ENCODE assay signal across 13 cellular contexts in the genomic region with DNA sequence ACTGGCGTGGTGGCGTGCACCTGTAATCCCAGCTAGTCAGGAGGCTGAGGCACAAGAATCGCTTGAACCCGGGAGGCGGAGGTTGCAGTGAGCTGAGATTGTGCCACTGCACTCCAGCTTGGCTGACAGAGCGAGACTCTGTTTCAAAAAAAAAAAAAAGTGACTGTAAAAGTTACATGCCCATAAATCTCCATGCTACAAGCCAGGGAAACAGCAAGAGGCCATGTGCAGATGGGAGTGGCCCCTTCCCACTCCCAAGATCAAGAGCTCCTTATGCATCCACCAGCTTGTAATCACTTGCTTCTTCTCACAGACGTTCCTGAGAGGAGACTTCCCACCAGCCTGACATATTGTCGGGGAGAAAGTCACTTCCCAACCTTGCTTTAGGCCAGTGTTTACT. TPM values are rescaled to one million over a fixed set of nuclear protein-coding genes. Genes with fewer than 3 reads are reported as not detected.
DNase-seq lines count a peak whose midpoint lies in the region; TF ChIP-seq lines count a peak whose summit lies in the region.
"Had no signal": no experiment of that assay in that cellular context is flagged by ENCODE, and none has a peak within 500 bp of the region (broad histone marks: within the 10 kb centered on the region; RNA-seq: fewer than 3 reads in every experiment).

No MANE protein-coding gene starts in this region.

- no peak overlapping the region for H3K4me3 ChIP-seq in BLaER1 treated with 17β-estradiol and CSF1 and Interleukin-3, amounts not matched to agents 10 nM and 100 nM
- no peak overlapping the region for H3K4me3 ChIP-seq in HEK293 (ENCODE audit: low read depth, low read length)
- H3K4me3 ChIP-seq in SU-DHL-6 (ENCODE audit: insufficient read depth, low read length, poor library complexity, severe bottlenecking), result peak overlapping the region; percentile 5
- H3K4me3 ChIP-seq in HAP-1, result no peak overlapping the region

- 0 out of 2 replicates have a peak, but pooled peaks cover 5% of the 10 kb centered on the region for H3F3A ChIP-seq in SU-DHL-6 (ENCODE audit: insufficient read depth)

- no peak overlapping the region for H3K27ac ChIP-seq in BLaER1 treated with 17β-estradiol and CSF1 and Interleukin-3, amounts not matched to agents 10 nM and 100 nM
- H3K27ac ChIP-seq in HEK293 (ENCODE audit: extremely low read depth, low read depth, low read length), result no peak overlapping the region
- no peak overlapping the region for H3K27ac ChIP-seq in SU-DHL-6 (ENCODE audit: low read depth, low read length)

- DNase-seq in neural crest cell (ENCODE audit: low read depth, low spot score) (no peak), HAP-1 (ENCODE audit: low spot score in 2 of 2) (no peak), NCI-H2196 treated with DMSO at 0.1 percent for 48 hours (lab: John Stamatoyannopoulos, UW; ENCODE audit: unreplicated experiment) (no peak), SIG-M5 treated with dmso at 0.1 percent for 504 hours (lab: John Stamatoyannopoulos, UW; ENCODE audit: unreplicated experiment) (no peak)
- DNase-seq: ACHN; DMS153; GOT3; NK-92 treated with Interleukin-12 subunit alpha and Interleukin-12 subunit beta, amount 100 ng/mL, for 24 hours; SIG-M5; T-helper 17 cell had no signal

- TF ChIP-seq CTCF in HEK293 (tag by site-specific recombination; IDR thresholded peaks at IDR 0.05) (no peak), SU-DHL-6 (IDR thresholded peaks at IDR 0.05; ENCODE audit: insufficient read depth, low read length, poor library complexity, severe bottlenecking) (no peak), neural crest cell (conservative IDR thresholded peaks at IDR 0.05) (no peak)

- no peaks in the 10 kb centered on the region for H3K36me3 ChIP-seq in BLaER1 treated with 17β-estradiol and CSF1 and Interleukin-3, amounts not matched to agents 10 nM and 100 nM
- H3K36me3 ChIP-seq in HEK293 (ENCODE audit: control insufficient read depth in 2 of 2, insufficient read depth in 1 of 2, low read length in 2 of 2), result no peaks in the 10 kb centered on the region
- no peaks in the 10 kb centered on the region for H3K36me3 ChIP-seq in SU-DHL-6 (ENCODE audit: low read length)
- H3K36me3 ChIP-seq in HAP-1 (replicated peaks), result no peaks in the 10 kb centered on the region

- no peaks in the 10 kb centered on the region for H3K9me3 ChIP-seq in BLaER1 treated with 17β-estradiol and CSF1 and Interleukin-3, amounts not matched to agents 10 nM and 100 nM (replicated peaks in 1 of 11)
- H3K9me3 ChIP-seq in HEK293 (ENCODE audit: control insufficient read depth, insufficient read depth, low read depth, low read length) (no peaks in the 10 kb centered on the region), SU-DHL-6 (ENCODE audit: insufficient read depth, low read length) (no peaks in the 10 kb centered on the region), HAP-1 (no peaks in the 10 kb centered on the region)

- H2AFZ ChIP-seq in SU-DHL-6 (ENCODE audit: low read depth, low read length, severe bottlenecking), result no peak overlapping the region

- H3K79me2 ChIP-seq in SU-DHL-6 (ENCODE audit: insufficient read depth, low read length), result no peaks in the 10 kb centered on the region

- POLR2A ChIA-PET in HEK293 (lab: Yijun Ruan, JAX), result no interaction called here

- H3K4me2 ChIP-seq in BLaER1 treated with 17β-estradiol and CSF1 and Interleukin-3, amounts not matched to agents 10 nM and 100 nM, result peak overlapping the region in 9 of 11 experiments; percentile 24 to 86 (median 60); a peak in 18 of 22 replicates
- peak overlapping the region; percentile 51 for H3K4me2 ChIP-seq in SU-DHL-6 (ENCODE audit: low read depth, low read length, poor library complexity, severe bottlenecking)

- no peaks in the 10 kb centered on the region for H3K27me3 Mint-ChIP-seq in neural crest cell (ENCODE audit: low read depth)
- H3K27me3 Mint-ChIP-seq: T-helper 17 cell had no signal

- peaks cover 5% of the 10 kb centered on the region for H3K4me1 Mint-ChIP-seq in neural crest cell
- H3K4me1 Mint-ChIP-seq: T-helper 17 cell had no signal

- in situ Hi-C loops in HAP-1 (cut with MboI; ENCODE audit: low sequenced_read_pairs), result loop anchor here (10.0 to 25.0 kb wide), 2 partner anchors 180 to 463 kb away; partner anchors contain the start of gene B4GALT7

- no peaks in the 10 kb centered on the region; a peak in 1 of 22 replicates for H4K20me1 ChIP-seq in BLaER1 treated with 17β-estradiol and CSF1 and Interleukin-3, amounts not matched to agents 10 nM and 100 nM
- no peaks in the 10 kb centered on the region for H4K20me1 ChIP-seq in SU-DHL-6 (ENCODE audit: low read depth, low read length)

- H3K9me3 Mint-ChIP-seq in neural crest cell, result no peaks in the 10 kb centered on the region

- peaks cover 0 to 59% (median 37%) of the 10 kb centered on the region in 10 experiments; a peak in 16 of 20 replicates for H3K4me1 ChIP-seq in BLaER1 treated with 17β-estradiol and CSF1 and Interleukin-3, amounts not matched to agents 10 nM and 100 nM
- H3K4me1 ChIP-seq in HEK293 (ENCODE audit: control insufficient read depth, insufficient read depth, low read length) (no peaks in the 10 kb centered on the region), HAP-1 (no peaks in the 10 kb centered on the region)

- H3K9me2 ChIP-seq in SU-DHL-6 (replicated peaks; ENCODE audit: insufficient read depth, low read length), result no peaks in the 10 kb centered on the region

- H3K36me3 Mint-ChIP-seq in neural crest cell (ENCODE audit: low read depth), result no peaks in the 10 kb centered on the region

- H3K4me3 Mint-ChIP-seq in neural crest cell, result no peak overlapping the region
- H3K4me3 Mint-ChIP-seq: T-helper 17 cell had no signal

- CTCF ChIA-PET in HEK293 (lab: Yijun Ruan, JAX), result interaction anchor here (1.6 to 2.1 kb wide), 2 partner anchors 9 to 16 kb away, joined by 5 to 10 read pairs; no protein-coding TSS in a partner anchor

- H3K27me3 ChIP-seq in BLaER1 treated with 17β-estradiol and CSF1 and Interleukin-3, amounts not matched to agents 10 nM and 100 nM, result peaks cover 0 to 8% (median 0%) of the 10 kb centered on the region in 11 experiments; a peak in 2 of 22 replicates
- H3K27me3 ChIP-seq in SU-DHL-6 (ENCODE audit: low read length) (no peaks in the 10 kb centered on the region), HAP-1 (ENCODE audit: low read depth) (no peaks in the 10 kb centered on the region)

- H3K9ac ChIP-seq in BLaER1 treated with 17β-estradiol and CSF1 and Interleukin-3, amounts not matched to agents 10 nM and 100 nM, result peak overlapping the region in 2 of 11 experiments; percentile 32 to 35; a peak in 2 of 22 replicates
- H3K9ac ChIP-seq in SU-DHL-6 (ENCODE audit: low read length), result no peak overlapping the region

- H3K27ac Mint-ChIP-seq in neural crest cell (ENCODE audit: unreplicated experiment), result peak overlapping the region; percentile 83
- H3K27ac Mint-ChIP-seq: T-helper 17 cell had no signal

TF ChIP-seq in HEK293, 187 proteins besides CTCF, POLR2A, EP300 and RAD21 (continues in another document):
- TF ChIP-seq SCRT1 (tag by site-specific recombination; IDR thresholded peaks at IDR 0.05; ENCODE audit: borderline replicate concordance), result no peak
- TF ChIP-seq SALL2 (tag by site-specific recombination; IDR thresholded peaks at IDR 0.05; ENCODE audit: borderline replicate concordance), result no peak
- TF ChIP-seq, protein P1, sequence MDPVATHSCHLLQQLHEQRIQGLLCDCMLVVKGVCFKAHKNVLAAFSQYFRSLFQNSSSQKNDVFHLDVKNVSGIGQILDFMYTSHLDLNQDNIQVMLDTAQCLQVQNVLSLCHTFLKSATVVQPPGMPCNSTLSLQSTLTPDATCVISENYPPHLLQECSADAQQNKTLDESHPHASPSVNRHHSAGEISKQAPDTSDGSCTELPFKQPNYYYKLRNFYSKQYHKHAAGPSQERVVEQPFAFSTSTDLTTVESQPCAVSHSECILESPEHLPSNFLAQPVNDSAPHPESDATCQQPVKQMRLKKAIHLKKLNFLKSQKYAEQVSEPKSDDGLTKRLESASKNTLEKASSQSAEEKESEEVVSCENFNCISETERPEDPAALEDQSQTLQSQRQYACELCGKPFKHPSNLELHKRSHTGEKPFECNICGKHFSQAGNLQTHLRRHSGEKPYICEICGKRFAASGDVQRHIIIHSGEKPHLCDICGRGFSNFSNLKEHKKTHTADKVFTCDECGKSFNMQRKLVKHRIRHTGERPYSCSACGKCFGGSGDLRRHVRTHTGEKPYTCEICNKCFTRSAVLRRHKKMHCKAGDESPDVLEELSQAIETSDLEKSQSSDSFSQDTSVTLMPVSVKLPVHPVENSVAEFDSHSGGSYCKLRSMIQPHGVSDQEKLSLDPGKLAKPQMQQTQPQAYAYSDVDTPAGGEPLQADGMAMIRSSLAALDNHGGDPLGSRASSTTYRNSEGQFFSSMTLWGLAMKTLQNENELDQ (tag by site-specific recombination; IDR thresholded peaks at IDR 0.05; ENCODE audit: low read depth), result no peak
- TF ChIP-seq ZNF560 (tag by site-specific recombination; IDR thresholded peaks at IDR 0.05; ENCODE audit: borderline replicate concordance), result no peak
- TF ChIP-seq ZIC2 (tag by site-specific recombination; IDR thresholded peaks at IDR 0.05), result peak; percentile 7; the same call in 1 of the 2 replicates
- TF ChIP-seq, protein P2, sequence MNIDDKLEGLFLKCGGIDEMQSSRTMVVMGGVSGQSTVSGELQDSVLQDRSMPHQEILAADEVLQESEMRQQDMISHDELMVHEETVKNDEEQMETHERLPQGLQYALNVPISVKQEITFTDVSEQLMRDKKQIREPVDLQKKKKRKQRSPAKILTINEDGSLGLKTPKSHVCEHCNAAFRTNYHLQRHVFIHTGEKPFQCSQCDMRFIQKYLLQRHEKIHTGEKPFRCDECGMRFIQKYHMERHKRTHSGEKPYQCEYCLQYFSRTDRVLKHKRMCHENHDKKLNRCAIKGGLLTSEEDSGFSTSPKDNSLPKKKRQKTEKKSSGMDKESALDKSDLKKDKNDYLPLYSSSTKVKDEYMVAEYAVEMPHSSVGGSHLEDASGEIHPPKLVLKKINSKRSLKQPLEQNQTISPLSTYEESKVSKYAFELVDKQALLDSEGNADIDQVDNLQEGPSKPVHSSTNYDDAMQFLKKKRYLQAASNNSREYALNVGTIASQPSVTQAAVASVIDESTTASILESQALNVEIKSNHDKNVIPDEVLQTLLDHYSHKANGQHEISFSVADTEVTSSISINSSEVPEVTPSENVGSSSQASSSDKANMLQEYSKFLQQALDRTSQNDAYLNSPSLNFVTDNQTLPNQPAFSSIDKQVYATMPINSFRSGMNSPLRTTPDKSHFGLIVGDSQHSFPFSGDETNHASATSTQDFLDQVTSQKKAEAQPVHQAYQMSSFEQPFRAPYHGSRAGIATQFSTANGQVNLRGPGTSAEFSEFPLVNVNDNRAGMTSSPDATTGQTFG (tag by site-specific recombination; IDR thresholded peaks at IDR 0.05; ENCODE audit: borderline replicate concordance), result no peak

RNA-seq across cellular contexts. Expression of gene N4BP3, which starts 45.6 kb away (rescaled TPM):
- 1.3 and 1.4 TPM in 2 replicates for total RNA-seq in neural crest cell
